Comparison of ENCODE assay signal across 8 cellular contexts in genomic region chr16:19555938-19556778, GRCh38. TPM values are rescaled to one million over a fixed set of nuclear protein-coding genes. Genes with fewer than 3 reads are reported as not detected.
DNase-seq lines count a peak whose midpoint lies in the region; ATAC-seq and TF ChIP-seq lines count a peak whose summit lies in the region.

No MANE protein-coding gene starts in this region.

- H3K36me3 ChIP-seq in KOPT-K1 (ENCODE audit: insufficient read depth, low read length), result peaks cover 27% of the 10 kb centered on the region
- peaks cover 0 to 15% of the 10 kb centered on the region in 2 donors for H3K36me3 ChIP-seq in psoas muscle (ENCODE audit: insufficient read depth in 1 of 2, low read depth in 1 of 2)

- DNase-seq in ELF-1 (ENCODE audit: low read depth, low spot score) (peak; percentile 98), activated T-cell treated with anti-CD3 and anti-CD28 coated beads for 48 hours (ENCODE audit: low read depth) (peak; percentile 25), foreskin keratinocyte (peak; percentile 13 to 21), psoas muscle (no peak), NCI-H446 (lab: John Stamatoyannopoulos, UW) (no peak)

- WGBS in psoas muscle, 3 donors, result 35 to 38% (median 36%) methylated on average over 19 of the region's 19 CpGs

- H3K4me1 ChIP-seq in foreskin keratinocyte (no peaks in the 10 kb centered on the region), psoas muscle (peaks cover 5% of the 10 kb centered on the region)

- no peaks in the 10 kb centered on the region for H3K27me3 ChIP-seq in foreskin keratinocyte
- H3K27me3 ChIP-seq in psoas muscle (ENCODE audit: insufficient read depth in 3 of 3, low read length in 2 of 3), result no peaks in the 10 kb centered on the region

- TF ChIP-seq CTCF in foreskin keratinocyte (conservative IDR thresholded peaks at IDR 0.05) (no peak), psoas muscle (IDR thresholded peaks at IDR 0.05) (no peak)

- H3K27ac ChIP-seq in KOPT-K1 (ENCODE audit: low read depth, low read length, poor library complexity, severe bottlenecking) (peak overlapping the region; percentile 89), foreskin keratinocyte (peak overlapping the region; percentile 65), psoas muscle (peak overlapping the region; percentile 93)

- no peaks in the 10 kb centered on the region for H3K9me3 ChIP-seq in KOPT-K1 (ENCODE audit: insufficient read depth, low read length, poor library complexity, severe bottlenecking)
- no peaks in the 10 kb centered on the region for H3K9me3 ChIP-seq in psoas muscle

- no peak for ATAC-seq in foreskin keratinocyte
- ATAC-seq in psoas muscle, result peak in 1 of 4 donors; percentile 1
- ATAC-seq in GM19452 (IDR thresholded peaks at IDR 0.05; ENCODE audit: unreplicated experiment), result no peak
- ATAC-seq in HG03175 (IDR thresholded peaks at IDR 0.05; ENCODE audit: unreplicated experiment), result no peak

- H3K4me3 ChIP-seq in psoas muscle, result peak overlapping the region; percentile 90

- intact Hi-C loops in psoas muscle (cut with DNase I), result loop anchor here in 1 of 2 donors (2.0 to 5.0 kb wide), 3 partner anchors 33 to 831 kb away; partner anchors contain the start of genes CCP110 and GDE1

RNA-seq across cellular contexts. Expression of gene VPS35L, which starts 0.7 kb away (rescaled TPM):
- 35.6 and 41.3 TPM in 2 replicates for total RNA-seq in foreskin keratinocyte
- polyA plus RNA-seq in foreskin keratinocyte, result 23.5 and 25.4 TPM in 2 replicates
- 10 to 100 TPM; 27.8 to 34.6 (median 32.4) TPM for total RNA-seq in psoas muscle
- 10 to 100 TPM; 12.6 to 20.2 (median 13.6) TPM for polyA plus RNA-seq in psoas muscle

RNA-seq across cellular contexts. Expression of gene CCP110, which starts 32.4 kb away (rescaled TPM):
- total RNA-seq in foreskin keratinocyte, result 12.3 and 16.3 TPM in 2 replicates
- 2.3 and 3.1 TPM in 2 replicates for polyA plus RNA-seq in foreskin keratinocyte
- 10 to 100 TPM in 1 of 4 donors, 1 to 10 TPM in 3; 4.9 to 10.9 (median 7.0) TPM for total RNA-seq in psoas muscle
- 10 to 100 TPM in 1 of 3 donors, 1 to 10 TPM in 2; 4.4 to 16.1 (median 4.8) TPM for polyA plus RNA-seq in psoas muscle

RNA-seq across cellular contexts. Expression of gene GDE1, which starts 34.3 kb away (rescaled TPM):
- total RNA-seq in foreskin keratinocyte, result 58.1 and 60.1 TPM in 2 replicates
- 45.8 and 50.2 TPM in 2 replicates for polyA plus RNA-seq in foreskin keratinocyte
- 10 to 100 TPM; 50.0 to 66.3 (median 54.4) TPM for total RNA-seq in psoas muscle
- 10 to 100 TPM; 30.8 to 90.1 (median 51.2) TPM for polyA plus RNA-seq in psoas muscle

Comparison
In these comparisons a context has a peak if more than half of its experiments do, and no peak if none do; other contexts are left out.
1. DNase-seq: peak in ELF-1 (single experiment), activated T-cell treated with anti-CD3 and anti-CD28 coated beads for 48 hours (single experiment) and foreskin keratinocyte (2 of 2); none in psoas muscle (0 of 2) and NCI-H446 (0 of 2).
2. Peak in every context shown above with its lines, with median percentiles within 50 percentile points of each other: H3K27ac ChIP-seq.